Comparison of ENCODE assay signal across 8 cellular contexts in genomic region chr10:3828404-3829192, GRCh38. TPM values are rescaled to one million over a fixed set of nuclear protein-coding genes. Genes with fewer than 3 reads are reported as not detected.
DNase-seq lines count a peak whose midpoint lies in the region; ATAC-seq and TF ChIP-seq lines count a peak whose summit lies in the region.

No MANE protein-coding gene starts in this region.

- dilution Hi-C loops in IMR-90 (cut with HindIII; ENCODE audit: low sequenced_read_pairs, unreplicated experiment): no loop called here

- in situ Hi-C loops in IMR-90 (cut with MboI; ENCODE audit: low sequenced_read_pairs): no loop called here

- H3K9me3 ChIP-seq in DND-41 (ENCODE audit: insufficient read depth, low read length, severe bottlenecking) (no peaks in the 10 kb centered on the region), IMR-90 (ENCODE audit: control insufficient read depth, insufficient read depth, low read length) (no peaks in the 10 kb centered on the region)

- POLR2A ChIA-PET in IMR-90 (lab: Charles Lee; ENCODE audit: unreplicated experiment): interaction anchor here (0.6 to 1.8 kb wide), 2 partner anchors 43 to 329 kb away, joined by 3 to 11 read pairs; partner anchors contain the start of gene KLF6

- peak overlapping the region; percentile 92 for H2BK5ac ChIP-seq in IMR-90 (ENCODE audit: low read depth, low read length, poor library complexity, severe bottlenecking)

- peak overlapping the region; percentile 92 for H2BK20ac ChIP-seq in IMR-90 (ENCODE audit: low read depth, low read length)

- H2AFZ ChIP-seq in DND-41 (ENCODE audit: low read depth, low read length) (peak overlapping the region; percentile 82), IMR-90 (replicated peaks; ENCODE audit: low read length, poor library complexity) (peak overlapping the region; percentile 85)

- peaks cover 29% of the 10 kb centered on the region for H3K9me1 ChIP-seq in IMR-90 (ENCODE audit: insufficient read depth, low read length)

- peak overlapping the region; percentile 96 for H2AK5ac ChIP-seq in IMR-90 (ENCODE audit: low read depth, low read length)

- TF ChIP-seq CTCF in DND-41 (IDR thresholded peaks at IDR 0.05; ENCODE audit: borderline replicate concordance, extremely low read depth, low read length, poor library complexity, severe bottlenecking) (no peak), IMR-90 (conservative IDR thresholded peaks at IDR 0.05; ENCODE audit: low read depth, low read length) (no peak), foreskin fibroblast (IDR thresholded peaks at IDR 0.05; ENCODE audit: low read depth, low read length) (no peak), glutamatergic neuron (IDR thresholded peaks at IDR 0.05; ENCODE audit: partially characterized antibody, unreplicated experiment) (no peak)

- DNase-seq in DND-41 (peak; percentile 40), IMR-90 (peak; percentile 86), foreskin fibroblast (peak; percentile 51 to 77), renal cortical epithelial cell (ENCODE audit: low read depth) (peak; percentile 84), glutamatergic neuron (no peak), DMS 273 (lab: John Stamatoyannopoulos, UW; ENCODE audit: unreplicated experiment) (no peak)
- peak in 1 of 2 donors; percentile 43 for DNase-seq in activated T-cell treated with anti-CD3 and anti-CD28 coated beads, Interleukin-2, amount 50 U/mL, for 72 hours

- H3K4me2 ChIP-seq in DND-41 (ENCODE audit: insufficient read depth, low read length) (peak overlapping the region; percentile 59), IMR-90 (ENCODE audit: low read depth, low read length) (peak overlapping the region; percentile 70)

- no peak; the same call in 1 of the 2 replicates for TF ChIP-seq POLR2A in IMR-90 (IDR thresholded peaks at IDR 0.05; ENCODE audit: low read depth, low read length)

- H4K5ac ChIP-seq in IMR-90 (ENCODE audit: low read depth, low read length): peak overlapping the region; percentile 86

- H3K56ac ChIP-seq in IMR-90 (ENCODE audit: extremely low read depth, insufficient read depth, low read length): peak overlapping the region; percentile 47

- H3K4ac ChIP-seq in IMR-90 (ENCODE audit: low read depth, low read length): peak overlapping the region; percentile 98

- ATAC-seq in DND-41 (ENCODE audit: insufficient read depth, low read depth) (peak; percentile 75), IMR-90 (ENCODE audit: low read depth) (peak; percentile 46), HG03108 (IDR thresholded peaks at IDR 0.05; ENCODE audit: unreplicated experiment) (no peak)
- peak; percentile 71 to 73 for ATAC-seq in activated T-cell treated with anti-CD3 and anti-CD28 coated beads, Interleukin-2, amount 50 U/mL, for 72 hours (replicated peaks in 1 of 2)

- no peaks in the 10 kb centered on the region for H3K27me3 ChIP-seq in DND-41 (ENCODE audit: insufficient read depth, low read length, poor library complexity)
- no peaks in the 10 kb centered on the region for H3K27me3 ChIP-seq in IMR-90 (ENCODE audit: control insufficient read depth, insufficient read depth, low read length)

- peak overlapping the region; percentile 71; the same call in 2 of the 3 replicates for H2BK15ac ChIP-seq in IMR-90 (ENCODE audit: low read depth, low read length)

- H3K27ac ChIP-seq in DND-41 (ENCODE audit: low read length): peak overlapping the region; percentile 86
- H3K27ac ChIP-seq in IMR-90 (ENCODE audit: insufficient read depth, low read length): peak overlapping the region; percentile 78

- H3K36me3 Mint-ChIP-seq in activated T-cell treated with anti-CD3 and anti-CD28 coated beads, Interleukin-2, amount 50 U/mL, for 72 hours (ENCODE audit: insufficient read depth in 2 of 2): no peaks in the 10 kb centered on the region
- no peaks in the 10 kb centered on the region for H3K36me3 Mint-ChIP-seq in glutamatergic neuron (ENCODE audit: unreplicated experiment)

- WGBS in IMR-90 (ENCODE audit: extremely low coverage in 2 of 2, insufficient read length in 1 of 2), 2 experiments: 11% methylated on average over 4 of the region's 14 CpGs; no CpG with 5 or more reads in 1 of the 2 experiments

- H3K4me3 ChIP-seq in DND-41 (ENCODE audit: low read depth in 1 of 2, low read length in 2 of 2) (peak overlapping the region in 1 of 2 experiments; percentile 39; a peak in 2 of 4 replicates), IMR-90 (ENCODE audit: insufficient read depth, low read depth, low read length) (peak overlapping the region; percentile 45; the same call in 1 of the 2 replicates), foreskin fibroblast (ENCODE audit: low read depth in 1 of 2, low read length in 2 of 2) (peak overlapping the region; percentile 18 to 54)

- peak overlapping the region; percentile 91 for H3K14ac ChIP-seq in IMR-90 (replicated peaks; ENCODE audit: low read depth, low read length)

- H3K18ac ChIP-seq in IMR-90 (ENCODE audit: low read depth, low read length): peak overlapping the region; percentile 92

- peak overlapping the region; percentile 46 for H3K9ac ChIP-seq in DND-41 (ENCODE audit: low read depth, low read length)
- H3K9ac ChIP-seq in IMR-90 (ENCODE audit: low read depth, low read length): peak overlapping the region; percentile 71

- peaks cover 18% of the 10 kb centered on the region for H3K4me1 ChIP-seq in DND-41 (ENCODE audit: insufficient read depth, low read length)
- peaks cover 26% of the 10 kb centered on the region for H3K4me1 ChIP-seq in IMR-90 (ENCODE audit: control insufficient read depth, insufficient read depth, low read length)

- H4K91ac ChIP-seq in IMR-90 (ENCODE audit: insufficient read depth, low read depth, low read length): peak overlapping the region; percentile 63

- H3K23ac ChIP-seq in IMR-90 (ENCODE audit: low read depth, low read length): peak overlapping the region; percentile 83

- no TSS peak for BruUV-seq in IMR-90 (replicated peaks; lab: Mats Ljungman, UMichigan)

- H3K36me3 ChIP-seq in DND-41 (ENCODE audit: insufficient read depth, low read length): no peaks in the 10 kb centered on the region
- H3K36me3 ChIP-seq in IMR-90 (ENCODE audit: control insufficient read depth, insufficient read depth, low read length): no peaks in the 10 kb centered on the region

- H3K9me3 Mint-ChIP-seq in activated T-cell treated with anti-CD3 and anti-CD28 coated beads, Interleukin-2, amount 50 U/mL, for 72 hours: no peaks in the 10 kb centered on the region
- peaks cover 6% of the 10 kb centered on the region for H3K9me3 Mint-ChIP-seq in glutamatergic neuron (ENCODE audit: unreplicated experiment)

- H3K79me2 ChIP-seq in DND-41 (ENCODE audit: insufficient read depth, low read length): no peaks in the 10 kb centered on the region

- H3K79me1 ChIP-seq in IMR-90 (ENCODE audit: low read depth in 1 of 2, low read length in 2 of 2): peaks cover 2 to 29% of the 10 kb centered on the region in 2 experiments; a peak in 2 of 4 replicates

- H2BK120ac ChIP-seq in IMR-90 (ENCODE audit: low read depth, low read length): peak overlapping the region; percentile 98

- peak overlapping the region; percentile 79 for H2AK9ac ChIP-seq in IMR-90 (replicated peaks; ENCODE audit: low read depth, low read length, poor library complexity)

- H3K4me1 Mint-ChIP-seq in activated T-cell treated with anti-CD3 and anti-CD28 coated beads, Interleukin-2, amount 50 U/mL, for 72 hours (ENCODE audit: low read depth): peaks cover 67% of the 10 kb centered on the region
- H3K4me1 Mint-ChIP-seq in glutamatergic neuron (ENCODE audit: low read depth, unreplicated experiment): peaks cover 20% of the 10 kb centered on the region

- no peak for TF ChIP-seq RAD21 in IMR-90 (IDR thresholded peaks at IDR 0.05; ENCODE audit: low read length)

- no peaks in the 10 kb centered on the region for H3K27me3 Mint-ChIP-seq in activated T-cell treated with anti-CD3 and anti-CD28 coated beads, Interleukin-2, amount 50 U/mL, for 72 hours (ENCODE audit: low read depth)
- peaks cover 5% of the 10 kb centered on the region for H3K27me3 Mint-ChIP-seq in glutamatergic neuron (ENCODE audit: unreplicated experiment)

- peak overlapping the region; percentile 41 to 98; a peak in 3 of 4 replicates for H4K8ac ChIP-seq in IMR-90 (ENCODE audit: low read depth in 2 of 2, low read length in 2 of 2)

- CTCF ChIA-PET in IMR-90 (lab: Yijun Ruan, JAX): interaction anchor here (0.7 kb wide), 1 partner anchor 47 kb away, joined by 3 read pairs; no protein-coding TSS in a partner anchor

- peak overlapping the region; percentile 70 to 74 for H3K4me3 Mint-ChIP-seq in activated T-cell treated with anti-CD3 and anti-CD28 coated beads, Interleukin-2, amount 50 U/mL, for 72 hours
- no peak overlapping the region for H3K4me3 Mint-ChIP-seq in glutamatergic neuron (ENCODE audit: unreplicated experiment)

- intact Hi-C loops in IMR-90 (cut with micrococcal nuclease): no loop called here

- H3K27ac Mint-ChIP-seq in activated T-cell treated with anti-CD3 and anti-CD28 coated beads, Interleukin-2, amount 50 U/mL, for 72 hours: peak overlapping the region; percentile 96
- H3K27ac Mint-ChIP-seq in glutamatergic neuron (ENCODE audit: unreplicated experiment): no peak overlapping the region

- H4K20me1 ChIP-seq in DND-41 (ENCODE audit: insufficient read depth, low read length): no peaks in the 10 kb centered on the region
- no peaks in the 10 kb centered on the region for H4K20me1 ChIP-seq in IMR-90 (ENCODE audit: insufficient read depth, low read length)

TF ChIP-seq in IMR-90, 13 proteins besides CTCF, POLR2A, EP300 and RAD21 (continues in another document):
- TF ChIP-seq ELK1 (IDR thresholded peaks at IDR 0.05; ENCODE audit: borderline replicate concordance, low read depth, low read length) (no peak), CEBPB (IDR thresholded peaks at IDR 0.05; ENCODE audit: low read depth, low read length) (no peak), SMC3 (IDR thresholded peaks at IDR 0.05; ENCODE audit: low read depth, low read length) (0 out of 2 replicates have a peak, but pooled peaks have one; percentile 7), RFX5 (IDR thresholded peaks at IDR 0.05; ENCODE audit: low read depth, low read length) (no peak)

RNA-seq across cellular contexts. Expression of gene KLF6, which starts 43.6 kb away (rescaled TPM):
- total RNA-seq in IMR-90 (2012; rRNA removed): 69.0 and 98.6 TPM in 2 replicates
- 123 and 175 TPM in 2 replicates for polyA plus RNA-seq in IMR-90 (2012; rRNA removed)
- polyA plus RNA-seq in IMR-90 (2012; cell fraction: cytosol; rRNA removed): 70.4 and 114 TPM in 2 replicates
- polyA plus RNA-seq in IMR-90 (2012; cell fraction: nucleus; rRNA removed; ENCODE audit: low replicate concordance): 720 and 827 TPM in 2 replicates
- total RNA-seq in activated T-cell treated with anti-CD3 and anti-CD28 coated beads, Interleukin-2, amount 50 U/mL, for 72 hours: 100 to 1,000 TPM; 184 to 240 TPM
- total RNA-seq in renal cortical epithelial cell: 112 and 126 TPM in 2 replicates
- 88.6 TPM for total RNA-seq in glutamatergic neuron (ENCODE audit: unreplicated experiment)

Comparison
In these comparisons a context has a peak if more than half of its experiments do, and no peak if none do; other contexts are left out.
1. DNase-seq: peak in DND-41 (single experiment), IMR-90 (single experiment), foreskin fibroblast (2 of 2) and renal cortical epithelial cell (single experiment); none in glutamatergic neuron (single experiment) and DMS 273 (single experiment).